9 cellular contexts compared by ENCODE assay signal in genomic region chrX:47649302-47649701, GRCh38. TPM values are rescaled to one million over a fixed set of nuclear protein-coding genes. Genes with fewer than 3 reads are reported as not detected.
DNase-seq lines count a peak whose midpoint lies in the region; ATAC-seq and TF ChIP-seq lines count a peak whose summit lies in the region.
"Had no signal": no experiment of that assay in that cellular context is flagged by ENCODE, and none has a peak within 500 bp of the region (broad histone marks: within the 10 kb centered on the region; RNA-seq: fewer than 3 reads in every experiment).

No MANE protein-coding gene starts in this region.

- H3K4me3 ChIP-seq in GM08714 (ENCODE audit: low read length): peak overlapping the region; percentile 80
- peak overlapping the region; percentile 72 to 85 (median 74) for H3K4me3 ChIP-seq in esophagus muscularis mucosa
- H3K4me3 ChIP-seq in rectal smooth muscle tissue (ENCODE audit: low read length): peak overlapping the region; percentile 5

- TF ChIP-seq EP300 in esophagus muscularis mucosa (IDR thresholded peaks at IDR 0.05): no peak

- H3K36me3 ChIP-seq in esophagus muscularis mucosa (peaks cover 0 to 15% (median 7%) of the 10 kb centered on the region in 4 donors), rectal smooth muscle tissue (ENCODE audit: control insufficient read depth, insufficient read depth, low read length) (no peaks in the 10 kb centered on the region)

- POLR2A ChIA-PET in RWPE1 (lab: Yijun Ruan, JAX; ENCODE audit: low non-redundant PET): no interaction called here

- H3K27ac ChIP-seq in RWPE1 (peak overlapping the region; percentile 84), esophagus muscularis mucosa (replicated peaks in 1 of 4) (peak overlapping the region in 1 of 4 donors; percentile 89), rectal smooth muscle tissue (ENCODE audit: low read depth, low read length) (no peak overlapping the region)

- WGBS in esophagus muscularis mucosa: 44% methylated on average over 7 of the region's 7 CpGs

- intact Hi-C loops in esophagus muscularis mucosa (cut with DNase I): loop anchor here (10.0 kb wide), 1 partner anchor 375 kb away; no protein-coding TSS in a partner anchor

- no peak for TF ChIP-seq CTCF in RWPE1 (conservative IDR thresholded peaks at IDR 0.05; ENCODE audit: low read depth)
- no peak for TF ChIP-seq CTCF in esophagus muscularis mucosa (IDR thresholded peaks at IDR 0.05)

- ATAC-seq in HG02763 (IDR thresholded peaks at IDR 0.05; ENCODE audit: unreplicated experiment): no peak
- no peak for ATAC-seq in GM21825 (IDR thresholded peaks at IDR 0.05; ENCODE audit: unreplicated experiment)

- H3K4me1 ChIP-seq in esophagus muscularis mucosa (peaks cover 9 to 32% (median 27%) of the 10 kb centered on the region in 4 donors), rectal smooth muscle tissue (ENCODE audit: control insufficient read depth, insufficient read depth, low read length) (peaks cover 2% of the 10 kb centered on the region)

- no peak for TF ChIP-seq POLR2A in esophagus muscularis mucosa (IDR thresholded peaks at IDR 0.05; ENCODE audit: low read depth)

- no peak overlapping the region for H3K9ac ChIP-seq in rectal smooth muscle tissue (ENCODE audit: low read length)

- H3K27me3 ChIP-seq in esophagus muscularis mucosa (peaks cover 0 to 6% (median 0%) of the 10 kb centered on the region in 4 donors), rectal smooth muscle tissue (ENCODE audit: control insufficient read depth, insufficient read depth, low read length) (no peaks in the 10 kb centered on the region)

- CTCF ChIA-PET in RWPE1 (lab: Yijun Ruan, JAX): interaction anchor here (0.6 kb wide), 1 partner anchor 1296 kb away, joined by 3 read pairs; no protein-coding TSS in a partner anchor

- DNase-seq in RWPE1 (ENCODE audit: low spot score) (no peak), esophagus muscularis mucosa (ENCODE audit: extremely low spot score) (no peak), NCI-H2196 treated with DMSO at 0.1 percent for 48 hours (lab: John Stamatoyannopoulos, UW; ENCODE audit: unreplicated experiment) (no peak), NCI-H226 (no peak)
- DNase-seq: NCI-H1694 had no signal

- H3K9me3 ChIP-seq in esophagus muscularis mucosa: no peaks in the 10 kb centered on the region

RNA-seq across cellular contexts. Expression of gene ELK1, which starts 1.1 kb away (rescaled TPM):
- total RNA-seq in esophagus muscularis mucosa: 10 to 100 TPM; 19.1 to 35.3 (median 25.1) TPM

RNA-seq across cellular contexts. Expression of gene UXT, which starts 9.7 kb away (rescaled TPM):
- 10 to 100 TPM; 75.9 to 98.0 (median 90.4) TPM for total RNA-seq in esophagus muscularis mucosa

RNA-seq across cellular contexts. Expression of gene CFP, which starts 19.6 kb away (rescaled TPM):
- total RNA-seq in esophagus muscularis mucosa: 10 to 100 TPM in 2 of 4 donors, 1 to 10 TPM in 2; 6.8 to 16.1 (median 9.9) TPM

RNA-seq across cellular contexts. Expression of gene SYN1, which starts 29.6 kb away (rescaled TPM):
- total RNA-seq in esophagus muscularis mucosa: under 1 TPM; 0.42 to 0.98 (median 0.56) TPM

Comparison
In these comparisons a context has a peak if more than half of its experiments do, and no peak if none do; other contexts are left out.
1. H3K4me3 ChIP-seq: peak in every context shown above with its lines; median percentile 80 in GM08714; 74 in esophagus muscularis mucosa; 5 in rectal smooth muscle tissue.